Comparison of ENCODE assay signal across 8 cellular contexts in genomic region chr15:33675246-33675645, GRCh38.
DNase-seq lines count a peak whose midpoint lies in the region; ATAC-seq and TF ChIP-seq lines count a peak whose summit lies in the region.

No MANE protein-coding gene starts in this region.

- no peaks in the 10 kb centered on the region for H3K4me1 ChIP-seq in right cardiac atrium (ENCODE audit: control insufficient read depth, insufficient read depth, low read length)

- TF ChIP-seq CTCF in 22Rv1 (IDR thresholded peaks at IDR 0.05), result peak; percentile 58

- H3K27me3 ChIP-seq in right cardiac atrium (ENCODE audit: control insufficient read depth, insufficient read depth), result no peaks in the 10 kb centered on the region

- 28% methylated on average over 4 of the region's 4 CpGs for WGBS in right cardiac atrium

- intact Hi-C loops in right cardiac atrium (cut with DNase I), result no loop called here

- no peak overlapping the region for H3K4me3 ChIP-seq in right cardiac atrium (ENCODE audit: low read length)

- H3K9me3 ChIP-seq in right cardiac atrium (ENCODE audit: control insufficient read depth, low read length), result no peaks in the 10 kb centered on the region

- peak; percentile 52 for ATAC-seq in GM18868 (IDR thresholded peaks at IDR 0.05; ENCODE audit: unreplicated experiment)
- ATAC-seq in HG03520 (IDR thresholded peaks at IDR 0.05; ENCODE audit: unreplicated experiment), result no peak
- ATAC-seq in right cardiac atrium, result no peak

- H3K27ac ChIP-seq in 22Rv1 (no peak overlapping the region), right cardiac atrium (ENCODE audit: low read length) (no peak overlapping the region)

- DNase-seq in NOMO-1 treated with dmso at 0.1 percent for 144 hours (lab: John Stamatoyannopoulos, UW; ENCODE audit: unreplicated experiment) (peak; percentile 4), fibroblast of peridontal ligament (ENCODE audit: extremely low read depth) (peak; percentile 12), hippocampal formation (lab: John Stamatoyannopoulos, UW) (no peak), NCI-H128 (lab: John Stamatoyannopoulos, UW; ENCODE audit: unreplicated experiment) (no peak), right cardiac atrium (no peak)

Comparison
In these comparisons a context has a peak if more than half of its experiments do, and no peak if none do; other contexts are left out.
1. DNase-seq: peak in NOMO-1 treated with dmso at 0.1 percent for 144 hours (single experiment) and fibroblast of peridontal ligament (single experiment); none in hippocampal formation (0 of 2), NCI-H128 (single experiment) and right cardiac atrium (0 of 3).